In genomic region chr3:150252462-150252861, GRCh38 we compare ENCODE assay signal across 1 cellular context.
TF ChIP-seq lines count a peak whose summit lies in the region.

No MANE protein-coding gene starts in this region.

TF ChIP-seq in WTC11, 78 proteins besides CTCF, POLR2A, EP300 and RAD21 (continued from another document):
- TF ChIP-seq ZNF219 (CRISPR knock-in tag; IDR thresholded peaks at IDR 0.05; ENCODE audit: borderline replicate concordance) (no peak), TCF7 (CRISPR knock-in tag; IDR thresholded peaks at IDR 0.05; ENCODE audit: low read depth) (no peak), FOXJ3 (CRISPR knock-in tag; IDR thresholded peaks at IDR 0.05; ENCODE audit: borderline replicate concordance) (no peak)
